12 cellular contexts compared by ENCODE assay signal in the genomic region with DNA sequence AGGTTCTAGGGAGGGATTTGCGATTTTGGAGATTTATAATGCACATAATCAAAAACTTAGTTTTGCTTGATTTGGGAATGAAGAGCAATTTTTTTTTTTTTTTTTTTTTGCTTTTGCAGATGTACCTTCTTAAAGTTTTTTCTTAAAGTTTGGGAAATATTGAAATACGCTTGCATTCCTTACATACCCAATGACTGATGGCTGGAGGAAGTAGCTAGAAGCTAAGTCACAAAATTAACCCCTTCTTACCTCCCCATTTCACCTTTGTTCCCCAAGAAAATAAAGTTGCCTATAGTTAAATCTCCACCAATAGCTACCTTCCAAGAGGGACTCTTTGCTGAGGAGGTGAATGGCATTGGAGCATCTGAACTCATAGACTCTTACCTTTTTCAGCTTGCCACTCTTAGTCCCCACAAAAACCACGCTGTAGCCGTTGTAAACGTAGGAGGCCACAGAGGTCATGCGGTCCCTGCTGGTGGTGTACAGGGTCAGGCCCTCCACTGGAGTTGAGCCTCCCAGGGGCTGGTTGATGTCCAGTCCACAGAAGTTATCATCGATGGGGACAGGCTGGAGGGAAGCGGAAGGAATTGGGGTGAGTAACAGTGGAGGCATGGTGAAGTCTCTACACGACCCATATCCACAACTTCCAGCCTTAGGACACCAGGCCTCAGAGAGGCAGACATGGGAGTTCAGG.
"Had no signal": no experiment of that assay in that cellular context is flagged by ENCODE, and none has a peak within 500 bp of the region (broad histone marks: within the 10 kb centered on the region; RNA-seq: fewer than 3 reads in every experiment).

No MANE protein-coding gene starts in this region.

- DNase-seq: activated CD4-positive, alpha-beta T cell treated with anti-CD3 and anti-CD28 coated beads, Interleukin-2, amount 50 U/mL, for 4 hours; activated CD4-positive, CD25-positive, alpha-beta regulatory T cell treated with anti-CD3 and anti-CD28 coated beads, Interleukin-2, amount 50 U/mL, for 72 hours; activated naive CD4-positive, alpha-beta T cell treated with Interleukin-2 at 50 U/mL for 16 hours; activated naive CD8-positive, alpha-beta T cell treated with anti-CD3 and anti-CD28 coated beads, Interleukin-2, amount 50 U/mL, for 24 hours; aorta; esophagus squamous epithelium; hypothalamus; stimulated activated CD4-positive, alpha-beta T cell treated with anti-CD3 and anti-CD28 coated beads, Interleukin-12 subunit alpha, Interleukin-12 subunit beta, amount 100 ng/mL, for 4 hours; stimulated activated CD4-positive, alpha-beta T cell treated with anti-CD3 and anti-CD28 coated beads, Interleukin-2, amount 100 ng/mL, for 24 hours had no signal

- H3K27ac ChIP-seq: vagina had no signal

- H3K4me3 ChIP-seq: esophagus squamous epithelium, vagina had no signal

- H3K27me3 ChIP-seq: esophagus squamous epithelium, vagina had no signal

- ATAC-seq: activated naive CD8-positive, alpha-beta T cell treated with anti-CD3 and anti-CD28 coated beads, Interleukin-2, amount 50 U/mL, for 24 hours; activated T-helper 17 cell treated with anti-CD3 and anti-CD28 coated beads, Interleukin-2, amount 50 U/mL, for 72 hours; sciatic nerve had no signal

- H3K9me3 ChIP-seq: esophagus squamous epithelium, vagina had no signal
